Comparison of ENCODE assay signal across 8 cellular contexts in genomic region chr17:17840751-17841591, GRCh38. TPM values are rescaled to one million over a fixed set of nuclear protein-coding genes. Genes with fewer than 3 reads are reported as not detected.
DNase-seq lines count a peak whose midpoint lies in the region; ATAC-seq and TF ChIP-seq lines count a peak whose summit lies in the region.

No MANE protein-coding gene starts in this region.

- no peak for ATAC-seq in CD4-positive, CD25-positive, alpha-beta regulatory T cell (ENCODE audit: low read depth in 2 of 2)
- ATAC-seq in activated naive CD8-positive, alpha-beta T cell treated with anti-CD3 and anti-CD28 coated beads, Interleukin-2, amount 50 U/mL, for 24 hours: no peak
- ATAC-seq in left ventricle myocardium superior (peak; percentile 1), GM18519 (IDR thresholded peaks at IDR 0.05; ENCODE audit: low FRiP score, unreplicated experiment) (no peak)

- TF ChIP-seq EP300 in sigmoid colon (IDR thresholded peaks at IDR 0.05): no peak

- DNase-seq in CD4-positive, CD25-positive, alpha-beta regulatory T cell: peak in 1 of 3 donors; percentile 35
- DNase-seq in LHCN-M2 (ENCODE audit: low read depth) (peak; percentile 57), left ventricle myocardium superior (no peak), sigmoid colon (no peak), HEK293T (ENCODE audit: extremely low spot score) (no peak)
- DNase-seq in activated naive CD8-positive, alpha-beta T cell treated with anti-CD3 and anti-CD28 coated beads, Interleukin-2, amount 50 U/mL, for 24 hours: no peak
- DNase-seq in activated CD8-positive, alpha-beta memory T cell treated with anti-CD3 and anti-CD28 coated beads, Interleukin-2, amount 50 U/mL, for 48 hours: no peak

- intact Hi-C loops in left ventricle myocardium superior (cut with micrococcal nuclease) (no loop called here), sigmoid colon (cut with DNase I) (loop anchor here (2.0 kb wide), 1 partner anchor 58 kb away; no protein-coding TSS in a partner anchor)

- POLR2A ChIA-PET in HEK293T (lab: Yijun Ruan, JAX): interaction anchor here (0.6 to 1.3 kb wide), 4 partner anchors 14 to 163 kb away, joined by 3 to 4 read pairs (median 3); no protein-coding TSS in a partner anchor

- H3K27me3 ChIP-seq in CD4-positive, CD25-positive, alpha-beta regulatory T cell (ENCODE audit: control insufficient read depth, insufficient read depth, low read length): no peaks in the 10 kb centered on the region
- no peaks in the 10 kb centered on the region for H3K27me3 ChIP-seq in sigmoid colon

- peak overlapping the region; percentile 15 to 91 (median 82) for H3K4me3 Mint-ChIP-seq in CD4-positive, CD25-positive, alpha-beta regulatory T cell
- peak overlapping the region; percentile 69 for H3K4me3 Mint-ChIP-seq in activated naive CD8-positive, alpha-beta T cell treated with anti-CD3 and anti-CD28 coated beads, Interleukin-2, amount 50 U/mL, for 24 hours

- no peaks in the 10 kb centered on the region for H3K27me3 Mint-ChIP-seq in CD4-positive, CD25-positive, alpha-beta regulatory T cell
- H3K27me3 Mint-ChIP-seq in activated naive CD8-positive, alpha-beta T cell treated with anti-CD3 and anti-CD28 coated beads, Interleukin-2, amount 50 U/mL, for 24 hours: no peaks in the 10 kb centered on the region

- WGBS in sigmoid colon, 2 donors: 70 to 75% methylated on average over 7 of the region's 7 CpGs

- no peaks in the 10 kb centered on the region for H3K36me3 ChIP-seq in CD4-positive, CD25-positive, alpha-beta regulatory T cell (ENCODE audit: control insufficient read depth, insufficient read depth, low read length)
- peaks cover 0 to under 1% (median 0%) of the 10 kb centered on the region in 4 donors for H3K36me3 ChIP-seq in sigmoid colon

- CTCF ChIA-PET in HEK293T (lab: Yijun Ruan, JAX): interaction anchor here (0.6 to 1.2 kb wide), 3 partner anchors 11 to 28 kb away, joined by 3 read pairs; no protein-coding TSS in a partner anchor

- H3K27ac ChIP-seq in CD4-positive, CD25-positive, alpha-beta regulatory T cell (ENCODE audit: insufficient read depth, low read length, poor library complexity, severe bottlenecking): peak overlapping the region; percentile 79
- peak overlapping the region; percentile 99 to 100 (median 100) for H3K27ac ChIP-seq in sigmoid colon

- no peaks in the 10 kb centered on the region for H3K9me3 ChIP-seq in CD4-positive, CD25-positive, alpha-beta regulatory T cell (ENCODE audit: control insufficient read depth in 2 of 2, low read length in 2 of 2)
- no peaks in the 10 kb centered on the region for H3K9me3 ChIP-seq in sigmoid colon

- peaks cover 33% of the 10 kb centered on the region for H3K4me1 ChIP-seq in CD4-positive, CD25-positive, alpha-beta regulatory T cell (ENCODE audit: control insufficient read depth, insufficient read depth, low read length, poor library complexity, severe bottlenecking)
- peaks cover 0 to 53% (median 42%) of the 10 kb centered on the region in 4 donors for H3K4me1 ChIP-seq in sigmoid colon

- no peak for TF ChIP-seq CTCF in sigmoid colon (IDR thresholded peaks at IDR 0.05)

- no peak for TF ChIP-seq POLR2A in sigmoid colon (IDR thresholded peaks at IDR 0.05)

- no peaks in the 10 kb centered on the region for H3K9me3 Mint-ChIP-seq in CD4-positive, CD25-positive, alpha-beta regulatory T cell
- H3K9me3 Mint-ChIP-seq in activated naive CD8-positive, alpha-beta T cell treated with anti-CD3 and anti-CD28 coated beads, Interleukin-2, amount 50 U/mL, for 24 hours: no peaks in the 10 kb centered on the region

- H3K4me1 Mint-ChIP-seq in CD4-positive, CD25-positive, alpha-beta regulatory T cell: peaks cover 0 to 39% (median 25%) of the 10 kb centered on the region in 4 donors
- peaks cover 39% of the 10 kb centered on the region for H3K4me1 Mint-ChIP-seq in activated naive CD8-positive, alpha-beta T cell treated with anti-CD3 and anti-CD28 coated beads, Interleukin-2, amount 50 U/mL, for 24 hours

- H3K27ac Mint-ChIP-seq in CD4-positive, CD25-positive, alpha-beta regulatory T cell: peak overlapping the region; percentile 72 to 93 (median 88)
- peak overlapping the region; percentile 79 for H3K27ac Mint-ChIP-seq in activated naive CD8-positive, alpha-beta T cell treated with anti-CD3 and anti-CD28 coated beads, Interleukin-2, amount 50 U/mL, for 24 hours

- H3K4me3 ChIP-seq in CD4-positive, CD25-positive, alpha-beta regulatory T cell (ENCODE audit: low read depth, low read length): no peak overlapping the region
- peak overlapping the region in 3 of 4 donors; percentile 54 to 58 (median 55) for H3K4me3 ChIP-seq in sigmoid colon

- no peaks in the 10 kb centered on the region for H3K36me3 Mint-ChIP-seq in CD4-positive, CD25-positive, alpha-beta regulatory T cell
- peaks cover under 1% of the 10 kb centered on the region for H3K36me3 Mint-ChIP-seq in activated naive CD8-positive, alpha-beta T cell treated with anti-CD3 and anti-CD28 coated beads, Interleukin-2, amount 50 U/mL, for 24 hours (ENCODE audit: low read depth)

TF ChIP-seq in HEK293T, 16 proteins besides CTCF, POLR2A, EP300 and RAD21:
- TF ChIP-seq CTBP1 (IDR thresholded peaks at IDR 0.05; ENCODE audit: borderline replicate concordance) (no peak), L3MBTL2 (conservative IDR thresholded peaks at IDR 0.05) (no peak), FOXK2 (IDR thresholded peaks at IDR 0.05) (no peak)

RNA-seq across cellular contexts. Expression of gene SREBF1, which starts 4.2 kb away (rescaled TPM):
- 141 TPM for total RNA-seq in CD4-positive, CD25-positive, alpha-beta regulatory T cell
- polyA plus RNA-seq in CD4-positive, CD25-positive, alpha-beta regulatory T cell: 1 to 10 TPM; 4.5 to 6.7 (median 6.0) TPM
- total RNA-seq in LHCN-M2 (2014; rRNA removed) (34.4 and 53.0 TPM in 2 replicates), left ventricle myocardium superior (15.2 TPM), sigmoid colon (10 to 100 TPM; 26.0 to 53.5 (median 43.5) TPM)
- 11.9 TPM for polyA plus RNA-seq in LHCN-M2 (2012)
- 100 to 1,000 TPM in 1 of 3 donors, 10 to 100 TPM in 2; 10.2 to 172 (median 14.3) TPM for polyA plus RNA-seq in sigmoid colon
